In the genomic region with DNA sequence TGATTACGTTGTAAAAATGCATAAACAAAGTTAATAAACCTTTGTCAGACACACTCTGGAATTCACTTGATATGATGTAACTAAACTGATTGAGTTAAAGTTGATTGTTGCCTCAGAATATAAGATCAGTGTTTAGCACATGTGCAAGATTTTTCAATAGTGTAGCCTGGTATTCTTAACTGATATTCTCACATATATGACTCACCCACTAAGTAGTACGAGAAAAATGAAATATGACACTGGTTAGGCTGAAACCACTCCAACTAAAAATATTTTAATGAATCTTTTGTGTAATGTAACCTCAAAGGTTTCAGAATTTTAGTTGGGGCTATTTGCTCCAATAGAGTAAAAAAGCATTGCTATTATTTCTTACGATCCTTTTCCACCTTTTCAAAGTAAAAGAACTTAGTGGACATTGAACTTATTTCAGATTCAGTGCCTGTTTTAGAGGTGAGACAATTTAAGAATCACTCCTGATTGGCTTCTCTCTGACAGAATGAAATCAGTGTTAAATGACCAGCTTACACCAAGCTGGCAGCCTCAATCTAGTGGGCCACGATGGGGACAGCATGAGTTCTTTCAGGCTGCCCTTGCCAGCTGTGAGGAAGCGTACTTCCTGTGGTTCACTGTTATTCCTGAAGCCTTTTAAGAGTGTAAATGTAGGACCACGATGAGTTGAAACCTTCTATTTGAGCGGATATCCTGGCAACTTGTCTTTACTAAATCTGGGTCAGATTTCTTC, we compare ENCODE assay signal across 13 cellular contexts.
A peak's percentile ranks its signal among the peaks of the same experiment; 100 is the strongest.
DNase-seq lines count a peak whose midpoint lies in the region; ATAC-seq and TF ChIP-seq lines count a peak whose summit lies in the region.
"Had no signal": no experiment of that assay in that cellular context is flagged by ENCODE, and none has a peak within 500 bp of the region (broad histone marks: within the 10 kb centered on the region; RNA-seq: fewer than 3 reads in every experiment).

No MANE protein-coding gene starts in this region.

- DNase-seq in H4 (ENCODE audit: low spot score) (peak; percentile 46), NCI-H226 (peak; percentile 59), choroid plexus epithelial cell (ENCODE audit: low read depth) (peak; percentile 86), activated gamma-delta T cell treated with Interleukin-2 at 50 U/mL for 16 hours (no peak), COLO829 (ENCODE audit: low spot score) (no peak)
- no peak for DNase-seq in activated naive CD4-positive, alpha-beta T cell treated with anti-CD3 and anti-CD28 coated beads, Interleukin-2, amount 10 ng/mL, durations not matched to agents 7 days and 5 days
- DNase-seq: activated CD4-positive, alpha-beta T cell treated with anti-CD3 and anti-CD28 coated beads for 36 hours; activated naive CD8-positive, alpha-beta T cell treated with anti-CD3 and anti-CD28 coated beads, Interleukin-2, amount 10 ng/mL, durations not matched to agents 7 days and 5 days; GDM1 had no signal

- no peak overlapping the region for H3K4me3 Mint-ChIP-seq in activated naive CD4-positive, alpha-beta T cell treated with anti-CD3 and anti-CD28 coated beads, Interleukin-2, amount 10 ng/mL, durations not matched to agents 7 days and 5 days
- H3K4me3 Mint-ChIP-seq: activated CD4-positive, alpha-beta T cell treated with anti-CD3 and anti-CD28 coated beads for 36 hours; activated naive CD8-positive, alpha-beta T cell treated with anti-CD3 and anti-CD28 coated beads, Interleukin-2, amount 10 ng/mL, durations not matched to agents 7 days and 5 days had no signal

- H3K27me3 Mint-ChIP-seq in activated naive CD4-positive, alpha-beta T cell treated with anti-CD3 and anti-CD28 coated beads, Interleukin-2, amount 10 ng/mL, durations not matched to agents 7 days and 5 days: no peaks in the 10 kb centered on the region
- H3K27me3 Mint-ChIP-seq: activated CD4-positive, alpha-beta T cell treated with anti-CD3 and anti-CD28 coated beads for 36 hours; activated naive CD8-positive, alpha-beta T cell treated with anti-CD3 and anti-CD28 coated beads, Interleukin-2, amount 10 ng/mL, durations not matched to agents 7 days and 5 days had no signal

- CTCF ChIA-PET in activated naive CD4-positive, alpha-beta T cell treated with anti-CD3 and anti-CD28 coated beads, Interleukin-2, amount 10 ng/mL, durations not matched to agents 7 days and 5 days (lab: Charles Lee): no interaction called here

- no peaks in the 10 kb centered on the region for H3K4me1 Mint-ChIP-seq in activated naive CD4-positive, alpha-beta T cell treated with anti-CD3 and anti-CD28 coated beads, Interleukin-2, amount 10 ng/mL, durations not matched to agents 7 days and 5 days
- H3K4me1 Mint-ChIP-seq: activated CD4-positive, alpha-beta T cell treated with anti-CD3 and anti-CD28 coated beads for 36 hours; activated naive CD8-positive, alpha-beta T cell treated with anti-CD3 and anti-CD28 coated beads, Interleukin-2, amount 10 ng/mL, durations not matched to agents 7 days and 5 days had no signal

- no peak for ATAC-seq in GM21423 (IDR thresholded peaks at IDR 0.05; ENCODE audit: unreplicated experiment)
- ATAC-seq: activated CD4-positive, alpha-beta T cell treated with anti-CD3 and anti-CD28 coated beads for 36 hours; Panc1 had no signal

- no peaks in the 10 kb centered on the region for H3K27me3 ChIP-seq in neuron (ENCODE audit: insufficient read depth, low read length)
- H3K27me3 ChIP-seq: esophagus muscularis mucosa had no signal

- no peak for TF ChIP-seq CTCF in choroid plexus epithelial cell (conservative IDR thresholded peaks at IDR 0.05; ENCODE audit: low read depth, low read length)

- H3K27ac Mint-ChIP-seq in activated naive CD4-positive, alpha-beta T cell treated with anti-CD3 and anti-CD28 coated beads, Interleukin-2, amount 10 ng/mL, durations not matched to agents 7 days and 5 days: no peak overlapping the region
- H3K27ac Mint-ChIP-seq: activated CD4-positive, alpha-beta T cell treated with anti-CD3 and anti-CD28 coated beads for 36 hours; activated naive CD8-positive, alpha-beta T cell treated with anti-CD3 and anti-CD28 coated beads, Interleukin-2, amount 10 ng/mL, durations not matched to agents 7 days and 5 days had no signal

- no peaks in the 10 kb centered on the region for H3K36me3 Mint-ChIP-seq in activated naive CD4-positive, alpha-beta T cell treated with anti-CD3 and anti-CD28 coated beads, Interleukin-2, amount 10 ng/mL, durations not matched to agents 7 days and 5 days
- H3K36me3 Mint-ChIP-seq: activated naive CD8-positive, alpha-beta T cell treated with anti-CD3 and anti-CD28 coated beads, Interleukin-2, amount 10 ng/mL, durations not matched to agents 7 days and 5 days had no signal

- H3K9me3 ChIP-seq in neuron (ENCODE audit: low read length): no peaks in the 10 kb centered on the region
- H3K9me3 ChIP-seq: esophagus muscularis mucosa had no signal

- H3K4me1 ChIP-seq in neuron (ENCODE audit: insufficient read depth, low read length): no peaks in the 10 kb centered on the region
- H3K4me1 ChIP-seq: esophagus muscularis mucosa had no signal

- peak overlapping the region; percentile 44 for H2AFZ ChIP-seq in neuron (ENCODE audit: low read depth, low read length)

- peaks cover 11% of the 10 kb centered on the region for H3K9me3 Mint-ChIP-seq in activated naive CD4-positive, alpha-beta T cell treated with anti-CD3 and anti-CD28 coated beads, Interleukin-2, amount 10 ng/mL, durations not matched to agents 7 days and 5 days

- no peaks in the 10 kb centered on the region for H3K36me3 ChIP-seq in neuron (ENCODE audit: insufficient read depth, low read length)
- H3K36me3 ChIP-seq: esophagus muscularis mucosa had no signal

- H3K4me3 ChIP-seq in choroid plexus epithelial cell (ENCODE audit: low read depth, low read length) (peak overlapping the region; percentile 4), neuron (ENCODE audit: low read length) (no peak overlapping the region)
- H3K4me3 ChIP-seq: esophagus muscularis mucosa had no signal

Comparison
In these comparisons a context has a peak if more than half of its experiments do, and no peak if none do; other contexts are left out.
1. DNase-seq: peak in H4 (single experiment), NCI-H226 (single experiment) and choroid plexus epithelial cell (single experiment); none in activated gamma-delta T cell treated with Interleukin-2 at 50 U/mL for 16 hours (single experiment), COLO829 (single experiment) and activated naive CD4-positive, alpha-beta T cell treated with anti-CD3 and anti-CD28 coated beads, Interleukin-2, amount 10 ng/mL, durations not matched to agents 7 days and 5 days (single experiment).